Comparison of ENCODE assay signal across 1 cellular context in the genomic region with DNA sequence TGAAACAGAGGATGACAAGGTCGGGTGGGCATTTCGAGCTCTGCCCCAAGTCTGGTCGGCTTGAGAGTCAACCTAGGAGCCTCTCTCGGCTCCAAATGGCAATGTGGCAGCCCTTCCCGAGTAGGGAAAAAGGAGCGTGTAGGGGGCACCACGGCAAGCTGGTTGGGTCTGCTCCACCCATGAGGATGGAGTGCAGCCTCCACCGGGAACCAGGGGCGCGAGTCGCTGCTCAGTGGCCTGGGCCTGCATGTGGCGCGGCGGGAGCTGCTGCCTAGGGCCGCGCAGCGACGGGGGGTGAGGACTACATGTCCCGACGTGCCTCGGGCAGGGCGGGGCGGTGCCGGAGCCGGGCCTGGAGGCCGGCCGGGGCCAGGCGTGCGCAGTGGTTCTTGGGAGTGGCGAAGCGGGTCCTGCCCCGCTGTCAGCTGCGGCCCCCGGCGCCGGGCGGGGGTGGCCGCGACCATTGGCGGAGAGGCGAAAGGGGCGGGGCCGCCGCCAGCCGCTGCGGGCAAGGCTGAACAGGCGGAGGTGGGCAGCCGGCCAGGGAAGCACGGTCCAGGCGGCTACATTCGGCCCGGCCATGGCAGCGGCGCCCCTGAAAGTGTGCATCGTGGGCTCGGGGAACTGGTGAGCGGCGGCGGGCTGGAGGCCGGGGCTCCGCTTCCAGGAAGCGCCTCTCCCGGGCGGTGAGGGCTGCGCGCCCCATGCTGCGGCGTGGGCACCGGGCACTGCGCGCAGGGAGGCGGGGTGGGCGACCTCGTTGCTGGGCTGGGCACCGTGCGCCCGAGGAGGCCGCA.
TF ChIP-seq lines count a peak whose summit lies in the region.

Gene GPD1L, plus strand, starts transcription at position 489 of the 797 bp plus-strand sequence. Its CDS starts 92 bp downstream, at position 581.

TF ChIP-seq in HepG2, 621 proteins besides CTCF, POLR2A, EP300 and RAD21 (continued from another document):
- TF ChIP-seq NFYB (CRISPR knock-in tag; IDR thresholded peaks at IDR 0.05) (peak; percentile 54; the same call in 1 of the 2 replicates), ELF3 (CRISPR knock-in tag; IDR thresholded peaks at IDR 0.05) (peak; percentile 47; the same call in 1 of the 2 replicates), BRD4 (CRISPR knock-in tag; IDR thresholded peaks at IDR 0.05) (no peak), PLRG1 (conservative IDR thresholded peaks at IDR 0.05) (no peak), BHLHE40 (IDR thresholded peaks at IDR 0.05; ENCODE audit: low read length) (no peak), ZNF672 (CRISPR knock-in tag; IDR thresholded peaks at IDR 0.05) (no peak), SPEN (CRISPR knock-in tag; IDR thresholded peaks at IDR 0.05; ENCODE audit: low read depth) (peak; percentile 80; the same call in 1 of the 2 replicates), ZNF597 (CRISPR knock-in tag; IDR thresholded peaks at IDR 0.05) (no peak), NFIC (IDR thresholded peaks at IDR 0.05; ENCODE audit: low read length) (no peak)
